8 cellular contexts compared by ENCODE assay signal in genomic region chr16:28292731-28293588, GRCh38. TPM values are rescaled to one million over a fixed set of nuclear protein-coding genes. Genes with fewer than 3 reads are reported as not detected.
DNase-seq lines count a peak whose midpoint lies in the region; ATAC-seq and TF ChIP-seq lines count a peak whose summit lies in the region.

No MANE protein-coding gene starts in this region.

- H3K4me3 ChIP-seq in BLaER1 (peak overlapping the region; percentile 99), HEK293 (ENCODE audit: low read depth, low read length) (peak overlapping the region; percentile 54), PC-9 (peak overlapping the region; percentile 62), neural progenitor cell (peak overlapping the region; percentile 100)

- POLR2A ChIA-PET in HEK293 (lab: Yijun Ruan, JAX) (interaction anchor here (1.5 kb wide), 1 partner anchor 30 kb away, joined by 4 read pairs; no protein-coding TSS in a partner anchor), PC-9 (lab: Charles Lee; ENCODE audit: unreplicated experiment) (interaction anchor here (1.0 kb wide), 1 partner anchor 304 kb away, joined by 18 read pairs; the partner anchor contains the start of gene SULT1A2)

- peaks cover 61 to 66% of the 10 kb centered on the region in 2 donors for H3K4me1 Mint-ChIP-seq in effector memory CD8-positive, alpha-beta T cell (ENCODE audit: low read depth in 2 of 2)
- H3K4me1 Mint-ChIP-seq in neural progenitor cell = peaks cover 40% of the 10 kb centered on the region

- H3F3A ChIP-seq in PC-9 (ENCODE audit: insufficient read depth, low read depth) (peaks cover 19% of the 10 kb centered on the region; the same call in 1 of the 2 replicates), neural progenitor cell (ENCODE audit: low read depth) (peaks cover 21% of the 10 kb centered on the region)

- peak overlapping the region; percentile 98 for H3K4me2 ChIP-seq in BLaER1
- peak overlapping the region; percentile 98 for H3K4me2 ChIP-seq in PC-9
- H3K4me2 ChIP-seq in neural progenitor cell = peak overlapping the region; percentile 99

- peaks cover 14% of the 10 kb centered on the region; the same call in 1 of the 2 replicates for H3K36me3 ChIP-seq in BLaER1
- no peaks in the 10 kb centered on the region; a peak in 1 of 3 replicates for H3K36me3 ChIP-seq in HEK293 (ENCODE audit: control insufficient read depth in 2 of 2, insufficient read depth in 1 of 2, low read length in 2 of 2)
- no peaks in the 10 kb centered on the region for H3K36me3 ChIP-seq in PC-9 (ENCODE audit: low read depth)
- H3K36me3 ChIP-seq in neural progenitor cell = no peaks in the 10 kb centered on the region

- H3K4me3 Mint-ChIP-seq in effector memory CD8-positive, alpha-beta T cell = peak overlapping the region; percentile 91 to 94
- peak overlapping the region; percentile 99 for H3K4me3 Mint-ChIP-seq in neural progenitor cell

- H3K9me3 ChIP-seq in BLaER1 = no peaks in the 10 kb centered on the region
- H3K9me3 ChIP-seq in HEK293 (ENCODE audit: control insufficient read depth, insufficient read depth, low read depth, low read length) = no peaks in the 10 kb centered on the region
- no peaks in the 10 kb centered on the region for H3K9me3 ChIP-seq in PC-9 (ENCODE audit: insufficient read depth, low read depth)
- H3K9me3 ChIP-seq in neural progenitor cell (ENCODE audit: low read depth) = no peaks in the 10 kb centered on the region

- TF ChIP-seq CTCF in HEK293 (tag by site-specific recombination; IDR thresholded peaks at IDR 0.05) = no peak
- no peak for TF ChIP-seq CTCF in PC-9 (conservative IDR thresholded peaks at IDR 0.05)
- TF ChIP-seq CTCF in neural progenitor cell (IDR thresholded peaks at IDR 0.05) = no peak

- H3K27me3 Mint-ChIP-seq in effector memory CD8-positive, alpha-beta T cell = no peaks in the 10 kb centered on the region
- H3K27me3 Mint-ChIP-seq in neural progenitor cell (ENCODE audit: insufficient read depth, low read depth) = peaks cover 5% of the 10 kb centered on the region

- H3K36me3 Mint-ChIP-seq in effector memory CD8-positive, alpha-beta T cell (ENCODE audit: insufficient read depth) = peaks cover 15% of the 10 kb centered on the region
- peaks cover 7% of the 10 kb centered on the region for H3K36me3 Mint-ChIP-seq in neural progenitor cell

- H3K9ac ChIP-seq in BLaER1 = peak overlapping the region; percentile 99
- peak overlapping the region; percentile 85 for H3K9ac ChIP-seq in neural progenitor cell

- ATAC-seq in effector memory CD8-positive, alpha-beta T cell (replicated peaks) = peak; percentile 9
- no peak for ATAC-seq in esophagus mucosa

- H2AFZ ChIP-seq in PC-9 (peak overlapping the region; percentile 86), neural progenitor cell (replicated peaks) (peak overlapping the region; percentile 61)

- peak overlapping the region; percentile 90 to 92 for H3K27ac Mint-ChIP-seq in effector memory CD8-positive, alpha-beta T cell
- peak overlapping the region; percentile 99 for H3K27ac Mint-ChIP-seq in neural progenitor cell

- no peaks in the 10 kb centered on the region for H3K9me2 ChIP-seq in PC-9 (ENCODE audit: insufficient read depth)

- BruUV-seq in PC-9 (replicated peaks; lab: Mats Ljungman, UMichigan) = TSS peak; percentile 26

- H3K79me2 ChIP-seq in PC-9 (ENCODE audit: low read depth) = no peaks in the 10 kb centered on the region
- H3K79me2 ChIP-seq in neural progenitor cell (ENCODE audit: low read depth) = peaks cover 71% of the 10 kb centered on the region

- H4K20me1 ChIP-seq in BLaER1 = peaks cover 43% of the 10 kb centered on the region
- H4K20me1 ChIP-seq in PC-9 (ENCODE audit: insufficient read depth) = no peaks in the 10 kb centered on the region; the same call in 1 of the 2 replicates
- peaks cover 51% of the 10 kb centered on the region for H4K20me1 ChIP-seq in neural progenitor cell (ENCODE audit: low read depth)

- intact Hi-C loops in PC-9 (cut with micrococcal nuclease; ENCODE audit: unreplicated experiment) = no loop called here

- no peaks in the 10 kb centered on the region for H3K9me3 Mint-ChIP-seq in effector memory CD8-positive, alpha-beta T cell
- no peaks in the 10 kb centered on the region for H3K9me3 Mint-ChIP-seq in neural progenitor cell

- H3K4me1 ChIP-seq in BLaER1 (peaks cover 83% of the 10 kb centered on the region), HEK293 (ENCODE audit: control insufficient read depth, insufficient read depth, low read length) (no peaks in the 10 kb centered on the region), PC-9 (replicated peaks; ENCODE audit: insufficient read depth) (0 out of 2 replicates have a peak, but pooled peaks cover 6% of the 10 kb centered on the region), neural progenitor cell (peaks cover 18% of the 10 kb centered on the region)

- H3K27ac ChIP-seq in BLaER1 = peak overlapping the region; percentile 97
- H3K27ac ChIP-seq in HEK293 (ENCODE audit: extremely low read depth, low read depth, low read length) = peak overlapping the region; percentile 66; the same call in 1 of the 2 replicates
- H3K27ac ChIP-seq in PC-9 = no peak overlapping the region
- no peak overlapping the region for H3K27ac ChIP-seq in neural progenitor cell

- CTCF ChIA-PET in HEK293 (lab: Yijun Ruan, JAX) (interaction anchor here (0.6 to 1.2 kb wide), 4 partner anchors 9 to 28 kb away, joined by 3 to 4 read pairs (median 3); no protein-coding TSS in a partner anchor), PC-9 (lab: Charles Lee) (no interaction called here)

- H3K27me3 ChIP-seq in BLaER1 (no peaks in the 10 kb centered on the region), PC-9 (ENCODE audit: insufficient read depth, low read depth) (peaks cover 19% of the 10 kb centered on the region; the same call in 1 of the 2 replicates), neural progenitor cell (no peaks in the 10 kb centered on the region)

- DNase-seq in PC-9 (peak in 1 of 2 experiments; percentile 48), neural progenitor cell (ENCODE audit: low spot score) (peak; percentile 88), GF-D8 (lab: John Stamatoyannopoulos, UW) (no peak), SIG-M5 (lab: John Stamatoyannopoulos, UW) (no peak)
- DNase-seq in effector memory CD8-positive, alpha-beta T cell = no peak

TF ChIP-seq in HEK293, 187 proteins besides CTCF, POLR2A, EP300 and RAD21 (continues in another document):
- TF ChIP-seq ZNF398 (tag by site-specific recombination; IDR thresholded peaks at IDR 0.05) (peak; percentile 93), PRDM10 (tag by site-specific recombination; IDR thresholded peaks at IDR 0.05) (peak; percentile 92), ZNF214 (tag by site-specific recombination; IDR thresholded peaks at IDR 0.05; ENCODE audit: borderline replicate concordance) (no peak), INSM2 (tag by site-specific recombination; IDR thresholded peaks at IDR 0.05) (0 out of 2 replicates have a peak, but pooled peaks have one; percentile 14), ZNF335 (tag by site-specific recombination; conservative IDR thresholded peaks at IDR 0.05) (peak; percentile 75)

RNA-seq across cellular contexts. Expression of gene SBK1, which starts 0.6 kb away (rescaled TPM):
- total RNA-seq in PC-9 (2021) = 18.4 and 22.1 TPM in 2 replicates
- total RNA-seq in neural progenitor cell (ENCODE audit: low replicate concordance) = 4.6 and 16.4 TPM in 2 replicates
- total RNA-seq in esophagus mucosa = 0.52 TPM

Comparison
In these comparisons a context has a peak if more than half of its experiments do, and no peak if none do; other contexts are left out.
1. H3K27ac ChIP-seq: peak in BLaER1 (single experiment) and HEK293 (single experiment); none in PC-9 (single experiment) and neural progenitor cell (single experiment).
2. Peak in every context shown above with its lines, with median percentiles within 50 percentile points of each other: H3K4me2 ChIP-seq and H3K4me3 ChIP-seq.